In genomic region chr4:111666826-111667360, GRCh38 we compare ENCODE assay signal across 17 cellular contexts.
DNase-seq lines count a peak whose midpoint lies in the region; ATAC-seq and TF ChIP-seq lines count a peak whose summit lies in the region.
"Had no signal": no experiment of that assay in that cellular context is flagged by ENCODE, and none has a peak within 500 bp of the region (broad histone marks: within the 10 kb centered on the region; RNA-seq: fewer than 3 reads in every experiment).

No MANE protein-coding gene starts in this region.

- DNase-seq in AG09319 (ENCODE audit: extremely low read depth, low read depth) (peak; percentile 28), EH (ENCODE audit: low read depth) (peak; percentile 37), dedifferentiated amniotic fluid mesenchymal stem cell (ENCODE audit: extremely low spot score) (peak; percentile 63), retinal pigment epithelial cell (ENCODE audit: low read depth) (peak; percentile 83), DMS53 (lab: John Stamatoyannopoulos, UW) (no peak), NCI-H146 (lab: John Stamatoyannopoulos, UW) (no peak)
- DNase-seq: Caco-2; CD4-positive, CD25-positive, alpha-beta regulatory T cell; CD8-positive, alpha-beta T cell; DMS153; DMS79 treated with DMSO at 0.1 percent for 48 hours; GM23248; H9 had no signal

- TF ChIP-seq CTCF in AG09319 (IDR thresholded peaks at IDR 0.05; ENCODE audit: low read depth, low read length) (no peak), retinal pigment epithelial cell (conservative IDR thresholded peaks at IDR 0.05; ENCODE audit: low read depth, low read length) (no peak)

- no peak for ATAC-seq in HG03095 (IDR thresholded peaks at IDR 0.05; ENCODE audit: unreplicated experiment)
- no peak for ATAC-seq in GM18519 (IDR thresholded peaks at IDR 0.05; ENCODE audit: low FRiP score, unreplicated experiment)
- ATAC-seq: CD8-positive, alpha-beta T cell; HCT116 had no signal

- H3K4me3 ChIP-seq in retinal pigment epithelial cell (ENCODE audit: low read length) = no peak overlapping the region
- H3K4me3 ChIP-seq: BLaER1, GM23248 had no signal

Comparison
In these comparisons a context has a peak if more than half of its experiments do, and no peak if none do; other contexts are left out.
1. DNase-seq: peak in AG09319 (single experiment), EH (single experiment), dedifferentiated amniotic fluid mesenchymal stem cell (single experiment) and retinal pigment epithelial cell (single experiment); none in DMS53 (single experiment) and NCI-H146 (single experiment).